ENCODE assay signal across 28 cellular contexts in the genomic region with DNA sequence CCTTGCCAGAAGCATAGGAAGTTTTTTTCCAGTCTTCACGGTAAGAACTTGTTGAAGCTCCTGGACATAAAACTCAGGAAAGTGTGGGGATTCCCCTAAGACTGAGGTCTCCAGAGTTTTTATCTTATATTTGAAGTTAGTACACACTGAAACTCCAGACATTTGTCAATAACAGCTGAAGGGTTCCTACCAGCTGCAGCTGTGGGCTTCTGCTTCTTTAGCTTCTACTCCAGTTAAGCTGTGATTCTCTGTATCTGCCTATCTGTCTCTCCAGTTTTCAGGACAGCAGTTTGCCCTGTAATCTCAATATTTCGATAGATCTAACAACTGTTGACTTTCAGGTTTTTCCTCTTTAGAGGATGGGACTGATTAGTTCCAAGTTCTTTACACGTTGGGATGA.
"Had no signal": no experiment of that assay in that cellular context is flagged by ENCODE, and none has a peak within 500 bp of the region (broad histone marks: within the 10 kb centered on the region; RNA-seq: fewer than 3 reads in every experiment).

No MANE protein-coding gene starts in this region.

- H3K27me3 ChIP-seq: adrenal gland, ascending aorta, breast epithelium, cardiac muscle cell, dorsolateral prefrontal cortex had no signal

- H3K4me1 ChIP-seq: adrenal gland, ascending aorta, breast epithelium had no signal

- H3K27ac ChIP-seq: adrenal gland, ascending aorta, breast epithelium, cardiac muscle cell, coronary artery, dorsolateral prefrontal cortex had no signal

- ATAC-seq: activated CD4-positive, alpha-beta T cell treated with anti-CD3 and anti-CD28 coated beads for 36 hours; activated CD8-positive, alpha-beta memory T cell treated with anti-CD3 and anti-CD28 coated beads, Interleukin-2, amount 10 ng/mL, durations not matched to agents 7 days and 5 days; activated CD8-positive, alpha-beta T cell treated with anti-CD3 and anti-CD28 coated beads, Interleukin-2, amount 10 ng/mL, durations not matched to agents 7 days and 5 days; activated naive CD8-positive, alpha-beta T cell treated with anti-CD3 and anti-CD28 coated beads, Interleukin-2, amount 50 U/mL, for 24 hours; esophagus mucosa had no signal

- DNase-seq: activated CD4-positive, alpha-beta memory T cell treated with anti-CD3 and anti-CD28 coated beads for 36 hours; activated CD4-positive, alpha-beta T cell treated with anti-CD3 and anti-CD28 coated beads for 36 hours; activated CD4-positive, alpha-beta T cell treated with anti-CD3 and anti-CD28 coated beads, Interleukin-2, amount 10 ng/mL, durations not matched to agents 24 days and 14 days; activated CD4-positive, CD25-positive, alpha-beta regulatory T cell; activated CD4-positive, CD25-positive, alpha-beta regulatory T cell treated with anti-CD3 and anti-CD28 coated beads, Interleukin-2, amount 50 U/mL, for 72 hours; activated CD8-positive, alpha-beta memory T cell treated with anti-CD3 and anti-CD28 coated beads, Interleukin-2, amount 10 ng/mL, durations not matched to agents 7 days and 5 days; activated CD8-positive, alpha-beta memory T cell treated with anti-CD3 and anti-CD28 coated beads, Interleukin-2, amount 50 U/mL, for 4 hours; activated CD8-positive, alpha-beta T cell treated with anti-CD3 and anti-CD28 coated beads, Interleukin-2, amount 10 ng/mL, durations not matched to agents 7 days and 5 days; activated effector memory CD4-positive, alpha-beta T cell treated with anti-CD3 and anti-CD28 coated beads, Interleukin-2, amount 50 U/mL, for 16 hours; activated naive CD4-positive, alpha-beta T cell treated with anti-CD3 and anti-CD28 coated beads for 36 hours; activated naive CD8-positive, alpha-beta T cell treated with anti-CD3 and anti-CD28 coated beads for 36 hours; activated naive CD8-positive, alpha-beta T cell treated with anti-CD3 and anti-CD28 coated beads, Interleukin-2, amount 50 U/mL, for 24 hours; activated T-cell treated with anti-CD3 and anti-CD28 coated beads, Interleukin-2, amount 50 U/mL, for 1 hour; activated T-cell treated with anti-CD3 and anti-CD28 coated beads, Interleukin-2, amount 50 U/mL, for 48 hours; adrenal gland; central memory CD4-positive, alpha-beta T cell; cerebellar nuclear complex; dorsolateral prefrontal cortex; effector memory CD4-positive, alpha-beta T cell; endodermal cell; foreskin fibroblast; head of caudate nucleus; T-helper 2 cell had no signal

- H3K36me3 ChIP-seq: adrenal gland, ascending aorta, breast epithelium, cardiac muscle cell had no signal

- H3K9me3 ChIP-seq: adrenal gland, ascending aorta, breast epithelium had no signal

- H3K4me3 ChIP-seq: adrenal gland, ascending aorta, breast epithelium, cardiac muscle cell, coronary artery, dorsolateral prefrontal cortex had no signal
